38 cellular contexts compared by ENCODE assay signal in the genomic region with DNA sequence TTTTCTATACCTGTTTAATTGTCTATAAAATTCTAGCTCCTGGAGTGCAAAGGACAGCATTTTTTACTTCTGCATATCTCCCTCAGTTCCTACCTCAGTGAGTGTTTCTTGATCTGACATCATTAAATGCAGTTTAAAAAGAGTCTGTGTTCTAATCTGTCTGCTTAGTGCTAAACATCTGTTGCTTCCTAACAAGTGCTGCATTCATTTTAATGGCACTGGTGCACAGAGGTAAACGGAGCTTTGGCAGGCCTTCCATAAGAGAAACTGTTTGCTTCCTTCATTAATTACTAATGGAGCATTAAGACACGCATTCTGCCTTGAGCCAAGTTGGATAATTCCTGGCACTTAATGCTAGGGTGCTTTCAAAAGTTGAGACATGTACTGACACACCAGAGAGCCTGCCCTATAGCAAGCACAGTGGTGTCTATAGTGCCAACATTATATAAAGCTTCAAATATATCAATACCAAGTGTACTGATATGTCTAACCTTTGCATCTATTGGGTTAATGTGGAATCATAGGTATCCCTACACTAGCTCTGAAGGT. TPM values are rescaled to one million over a fixed set of nuclear protein-coding genes. Genes with fewer than 3 reads are reported as not detected.
A peak's percentile ranks its signal among the peaks of the same experiment; 100 is the strongest.
DNase-seq lines count a peak whose midpoint lies in the region; ATAC-seq and TF ChIP-seq lines count a peak whose summit lies in the region.
"Had no signal": no experiment of that assay in that cellular context is flagged by ENCODE, and none has a peak within 500 bp of the region (broad histone marks: within the 10 kb centered on the region; RNA-seq: fewer than 3 reads in every experiment).

No MANE protein-coding gene starts in this region.

- POLR2A ChIA-PET in T-cell (lab: Charles Lee) = interaction anchor here in 1 of 2 donors (0.6 kb wide), 1 partner anchor 696 kb away, joined by 10 read pairs; no protein-coding TSS in a partner anchor

- H3K4me1 Mint-ChIP-seq in T-cell = no peaks in the 10 kb centered on the region
- H3K4me1 Mint-ChIP-seq in effector memory CD8-positive, alpha-beta T cell (ENCODE audit: low read depth in 2 of 2) = no peaks in the 10 kb centered on the region
- H3K4me1 Mint-ChIP-seq: activated naive CD8-positive, alpha-beta T cell treated with anti-CD3 and anti-CD28 coated beads, Interleukin-2, amount 50 U/mL, for 24 hours; CD8-positive, alpha-beta memory T cell had no signal

- TF ChIP-seq CTCF in epithelial cell of esophagus (IDR thresholded peaks at IDR 0.05; ENCODE audit: insufficient read depth, low read depth, low read length, missing control alignments) = no peak

- CTCF ChIA-PET in T-cell (lab: Charles Lee) = interaction anchor here in 1 of 2 donors (0.6 kb wide), 1 partner anchor 1058 kb away, joined by 6 read pairs; no protein-coding TSS in a partner anchor

- no peak overlapping the region for H3K4me3 Mint-ChIP-seq in T-cell
- H3K4me3 Mint-ChIP-seq in effector memory CD8-positive, alpha-beta T cell = no peak overlapping the region
- H3K4me3 Mint-ChIP-seq: activated naive CD8-positive, alpha-beta T cell treated with anti-CD3 and anti-CD28 coated beads, Interleukin-2, amount 50 U/mL, for 24 hours; activated T-cell treated with anti-CD3 and anti-CD28 coated beads, Interleukin-2, amount 50 U/mL, for 72 hours; CD8-positive, alpha-beta memory T cell; H9 had no signal

- no peaks in the 10 kb centered on the region for H3K27me3 Mint-ChIP-seq in T-cell
- H3K27me3 Mint-ChIP-seq in effector memory CD8-positive, alpha-beta T cell = no peaks in the 10 kb centered on the region
- H3K27me3 Mint-ChIP-seq: CD8-positive, alpha-beta memory T cell had no signal

- H3K27ac Mint-ChIP-seq in T-cell = no peak overlapping the region
- H3K27ac Mint-ChIP-seq in effector memory CD8-positive, alpha-beta T cell = no peak overlapping the region
- H3K27ac Mint-ChIP-seq: activated naive CD8-positive, alpha-beta T cell treated with anti-CD3 and anti-CD28 coated beads, Interleukin-2, amount 50 U/mL, for 24 hours; activated T-cell treated with anti-CD3 and anti-CD28 coated beads, Interleukin-2, amount 50 U/mL, for 72 hours; CD8-positive, alpha-beta memory T cell; H9 had no signal

- no peaks in the 10 kb centered on the region for H3K9me3 Mint-ChIP-seq in T-cell
- no peaks in the 10 kb centered on the region for H3K9me3 Mint-ChIP-seq in effector memory CD8-positive, alpha-beta T cell
- H3K9me3 Mint-ChIP-seq: activated naive CD8-positive, alpha-beta T cell treated with anti-CD3 and anti-CD28 coated beads, Interleukin-2, amount 50 U/mL, for 24 hours; activated T-cell treated with anti-CD3 and anti-CD28 coated beads, Interleukin-2, amount 50 U/mL, for 72 hours; CD8-positive, alpha-beta memory T cell; H9 had no signal

- peak; percentile 73 for ATAC-seq in sciatic nerve
- no peak for ATAC-seq in T-cell (replicated peaks in 1 of 4)
- ATAC-seq in effector memory CD8-positive, alpha-beta T cell (replicated peaks) = no peak
- ATAC-seq: activated CD4-positive, CD25-positive, alpha-beta regulatory T cell treated with anti-CD3 and anti-CD28 coated beads, Interleukin-2, amount 50 U/mL, for 24 hours; activated naive CD8-positive, alpha-beta T cell treated with anti-CD3 and anti-CD28 coated beads, Interleukin-2, amount 50 U/mL, for 24 hours; activated T-cell treated with anti-CD3 and anti-CD28 coated beads, Interleukin-2, amount 50 U/mL, for 72 hours had no signal

- intact Hi-C loops in sciatic nerve (cut with DNase I) = no loop called here

- DNase-seq in NCI-H2171 treated with DMSO at 0.1 percent for 48 hours (lab: John Stamatoyannopoulos, UW) (peak; percentile 11), NCI-H2171 (lab: John Stamatoyannopoulos, UW) (no peak), NCI-H446 treated with DMSO at 0.1 percent for 48 hours (lab: John Stamatoyannopoulos, UW) (peak; percentile 55), epithelial cell of esophagus (ENCODE audit: low read depth) (peak; percentile 59), sciatic nerve (ENCODE audit: low spot score) (no peak), T-cell (no peak), NCI-H146 (lab: John Stamatoyannopoulos, UW) (no peak)
- DNase-seq in effector memory CD8-positive, alpha-beta T cell = no peak
- DNase-seq: activated CD4-positive, alpha-beta T cell treated with anti-CD3 and anti-CD28 coated beads, Interleukin-2, amount 50 U/mL, for 4 hours; activated naive CD4-positive, alpha-beta T cell; activated naive CD8-positive, alpha-beta T cell treated with anti-CD3 and anti-CD28 coated beads, Interleukin-2, amount 50 U/mL, for 24 hours; activated T-cell treated with anti-CD3 and anti-CD28 coated beads, Interleukin-2, amount 50 U/mL, for 72 hours; BE2C; caudate nucleus; CD8-positive, alpha-beta memory T cell; effector CD8-positive, alpha-beta T cell; foreskin fibroblast; H9; head of caudate nucleus; KG1; left ventricle myocardium inferior; NCI-H1694; NCI-H2227 treated with DMSO at 0.1 percent for 48 hours; NCI-H774; posterior cingulate gyrus; sigmoid colon; stimulated activated CD4-positive, alpha-beta T cell treated with anti-CD3 and anti-CD28 coated beads, Interleukin-12 subunit alpha, Interleukin-12 subunit beta, amount 100 ng/mL, for 4 hours; stimulated activated CD4-positive, alpha-beta T cell treated with anti-CD3 and anti-CD28 coated beads, Interleukin-4, amount 100 ng/mL, for 1 hour; stomach had no signal

- H3K4me3 ChIP-seq in epithelial cell of esophagus (ENCODE audit: low read length) = no peak overlapping the region
- H3K4me3 ChIP-seq: coronary artery, esophagus muscularis mucosa, left ventricle myocardium inferior, sigmoid colon, stomach, tibial nerve had no signal

- H3K36me3 Mint-ChIP-seq in T-cell = no peaks in the 10 kb centered on the region
- H3K36me3 Mint-ChIP-seq in effector memory CD8-positive, alpha-beta T cell (ENCODE audit: insufficient read depth) = no peaks in the 10 kb centered on the region

RNA-seq across cellular contexts. Expression of a gene that starts 34.7 kb away (rescaled TPM):
- total RNA-seq in sciatic nerve (2.5 TPM), T-cell (not detected)
- total RNA-seq: G401, left ventricle myocardium inferior, SK-MEL-5 had no signal

RNA-seq across cellular contexts. Expression of a gene that starts 41.6 kb away (rescaled TPM):
- total RNA-seq in sciatic nerve (4.6 TPM), T-cell (1 to 10 TPM in 1 of 5 donors, under 1 TPM in 2, not detected in 2; 0.60 to 1.0 (median 0.64) TPM)
- total RNA-seq: CD8-positive, alpha-beta memory T cell; MCF 10A; OCI-LY7; T-helper 1 cell treated with Interleukin-12 subunit alpha and Interleukin-12 subunit beta and Interleukin-4 antibody, amounts not matched to agents 30 ng/mL and 1 ng/mL, for 36 hours had no signal

Comparison
In these comparisons a context has a peak if more than half of its experiments do, and no peak if none do; other contexts are left out.
1. DNase-seq: peak in NCI-H2171 treated with DMSO at 0.1 percent for 48 hours (single experiment), NCI-H446 treated with DMSO at 0.1 percent for 48 hours (single experiment) and epithelial cell of esophagus (single experiment); none in NCI-H2171 (single experiment), sciatic nerve (single experiment), T-cell (0 of 34), effector memory CD8-positive, alpha-beta T cell (0 of 3) and NCI-H146 (single experiment).